Comparison of ENCODE assay signal across 17 cellular contexts in the genomic region with DNA sequence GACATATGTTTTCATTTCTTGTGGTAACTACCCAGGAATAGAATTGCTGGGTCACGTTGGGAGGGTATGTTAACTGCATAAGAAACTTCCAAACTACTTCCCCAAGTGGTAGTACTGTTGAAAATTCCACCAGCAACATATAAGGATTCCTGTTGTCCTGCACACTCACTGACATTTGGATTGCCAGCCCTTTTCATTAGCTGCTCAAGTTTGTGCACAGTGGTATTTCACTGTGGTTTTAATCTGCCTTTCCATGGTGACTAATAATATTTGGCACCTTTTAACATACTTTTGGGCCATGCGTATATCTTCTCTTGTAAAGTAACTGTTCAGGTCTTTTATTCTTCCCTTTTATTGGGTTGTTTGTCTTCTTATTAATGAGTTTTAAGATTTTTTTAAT.
DNase-seq lines count a peak whose midpoint lies in the region; ATAC-seq and TF ChIP-seq lines count a peak whose summit lies in the region.
"Had no signal": no experiment of that assay in that cellular context is flagged by ENCODE, and none has a peak within 500 bp of the region (broad histone marks: within the 10 kb centered on the region; RNA-seq: fewer than 3 reads in every experiment).

No MANE protein-coding gene starts in this region.

- H3K9me3 Mint-ChIP-seq in nephron = no peaks in the 10 kb centered on the region
- H3K9me3 Mint-ChIP-seq: activated B cell treated with CpG ODN at 0.5 μM for 24 hours; naive thymus-derived CD8-positive, alpha-beta T cell had no signal

- H3K9me2 ChIP-seq in PC-3 (replicated peaks; ENCODE audit: low read length) = no peaks in the 10 kb centered on the region

- H3K9ac ChIP-seq in PC-3 (ENCODE audit: low read length) (no peak overlapping the region), fibroblast of lung (ENCODE audit: insufficient read depth, low read length) (no peak overlapping the region)
- H3K9ac ChIP-seq: BLaER1 had no signal

- no peaks in the 10 kb centered on the region for H3F3A ChIP-seq in PC-3 (ENCODE audit: low read length, unreplicated experiment)

- H3K27me3 Mint-ChIP-seq in nephron (ENCODE audit: low read depth) = no peaks in the 10 kb centered on the region

- no peaks in the 10 kb centered on the region for H3K36me3 ChIP-seq in PC-3 (ENCODE audit: low read depth, low read length)
- no peaks in the 10 kb centered on the region for H3K36me3 ChIP-seq in fibroblast of lung (ENCODE audit: control insufficient read depth, insufficient read depth, low read length)
- no peaks in the 10 kb centered on the region for H3K36me3 ChIP-seq in HAP-1 (replicated peaks)
- no peaks in the 10 kb centered on the region for H3K36me3 ChIP-seq in H7 (replicated peaks; ENCODE audit: control insufficient read depth, insufficient read depth, low read length)
- H3K36me3 ChIP-seq: BLaER1, SJCRH30 had no signal

- 0 out of 2 replicates have a peak, but pooled peaks cover 15% of the 10 kb centered on the region for H3K27me3 ChIP-seq in PC-3 (ENCODE audit: low read length)
- H3K27me3 ChIP-seq in fibroblast of lung (ENCODE audit: control insufficient read depth, insufficient read depth, low read length) = no peaks in the 10 kb centered on the region
- no peaks in the 10 kb centered on the region for H3K27me3 ChIP-seq in HAP-1 (ENCODE audit: low read depth)
- no peaks in the 10 kb centered on the region for H3K27me3 ChIP-seq in H7 (ENCODE audit: control insufficient read depth, insufficient read depth, low read length)
- H3K27me3 ChIP-seq: BLaER1 had no signal

- ATAC-seq in PC-3 = peak; percentile 57
- ATAC-seq in GM18870 (IDR thresholded peaks at IDR 0.05; ENCODE audit: unreplicated experiment) = no peak
- ATAC-seq: naive thymus-derived CD8-positive, alpha-beta T cell had no signal

- no peaks in the 10 kb centered on the region for H4K20me1 ChIP-seq in PC-3 (ENCODE audit: low read length)
- H4K20me1 ChIP-seq in fibroblast of lung (ENCODE audit: control insufficient read depth, extremely low read depth, insufficient read depth, low read length) = no peaks in the 10 kb centered on the region
- H4K20me1 ChIP-seq: BLaER1 had no signal

- 0 out of 2 replicates have a peak, but pooled peaks cover 10% of the 10 kb centered on the region for H3K4me1 ChIP-seq in PC-3 (ENCODE audit: insufficient read depth, low read length)
- no peaks in the 10 kb centered on the region for H3K4me1 ChIP-seq in fibroblast of lung (ENCODE audit: control insufficient read depth, extremely low read depth, insufficient read depth, low read length)
- peaks cover 19% of the 10 kb centered on the region for H3K4me1 ChIP-seq in HAP-1
- H3K4me1 ChIP-seq: SJCRH30 had no signal

- BruUV-seq in PC-3 (replicated peaks; lab: Mats Ljungman, UMichigan) = no TSS peak

- H3K27ac ChIP-seq in PC-3 (ENCODE audit: low read length) = no peak overlapping the region
- no peak overlapping the region for H3K27ac ChIP-seq in fibroblast of lung (ENCODE audit: insufficient read depth, low read length)
- H3K27ac ChIP-seq: epithelial cell of prostate, SJCRH30 had no signal

- no peaks in the 10 kb centered on the region for H3K36me3 Mint-ChIP-seq in nephron (ENCODE audit: low read depth)
- H3K36me3 Mint-ChIP-seq: naive thymus-derived CD8-positive, alpha-beta T cell had no signal

- H3K4me3 ChIP-seq in AG09309 (ENCODE audit: control insufficient read depth, low read depth, low read length) (no peak overlapping the region), PC-3 (ENCODE audit: low read length) (no peak overlapping the region), fibroblast of lung (replicated peaks in 1 of 4; ENCODE audit: control extremely low read depth in 1 of 4, insufficient read depth in 1 of 4, low read depth in 3 of 4, low read length in 4 of 4) (no peak overlapping the region), HAP-1 (no peak overlapping the region), H7 (ENCODE audit: insufficient read depth, low read depth, low read length) (no peak overlapping the region)
- H3K4me3 ChIP-seq: BLaER1, SJCRH30 had no signal

- H3K4me2 ChIP-seq in PC-3 (ENCODE audit: low read length) (no peak overlapping the region), fibroblast of lung (ENCODE audit: extremely low read depth, insufficient read depth, low read length) (no peak overlapping the region)

- intact Hi-C loops in PC-3 (cut with micrococcal nuclease) = no loop called here

- no peak overlapping the region for H3K4me3 Mint-ChIP-seq in nephron
- H3K4me3 Mint-ChIP-seq: activated B cell treated with CpG ODN at 0.5 μM for 24 hours; naive thymus-derived CD8-positive, alpha-beta T cell had no signal

- H3K4me1 Mint-ChIP-seq in nephron = peaks cover 32% of the 10 kb centered on the region

- no peak overlapping the region for H2AFZ ChIP-seq in PC-3 (ENCODE audit: low read length)
- no peak overlapping the region for H2AFZ ChIP-seq in fibroblast of lung (ENCODE audit: low read length)

- POLR2A ChIA-PET in PC-3 (lab: Charles Lee; ENCODE audit: unreplicated experiment) = no interaction called here

- TF ChIP-seq CTCF in AG09309 (IDR thresholded peaks at IDR 0.05; ENCODE audit: control insufficient read depth, insufficient read depth, low read depth, low read length, missing control alignments) = no peak
- no peak for TF ChIP-seq CTCF in PC-3 (conservative IDR thresholded peaks at IDR 0.05; ENCODE audit: low read depth, low read length)
- no peak for TF ChIP-seq CTCF in fibroblast of lung (conservative IDR thresholded peaks at IDR 0.05 in 1 of 2, IDR thresholded peaks at IDR 0.05 in 1 of 2; ENCODE audit: low read depth in 1 of 2, low read length in 2 of 2)
- no peak for TF ChIP-seq CTCF in nephron (IDR thresholded peaks at IDR 0.05; ENCODE audit: unreplicated experiment in 3 of 3)

- peak overlapping the region in 2 of 3 experiments; percentile 29 to 43 for H3K27ac Mint-ChIP-seq in nephron
- H3K27ac Mint-ChIP-seq: activated B cell treated with CpG ODN at 0.5 μM for 24 hours had no signal

- DNase-seq in AG09309 (ENCODE audit: low read depth) (peak; percentile 23), PC-3 (peak; percentile 27), fibroblast of lung (ENCODE audit: low read depth in 2 of 2) (peak; percentile 24 to 93), HAP-1 (ENCODE audit: low spot score in 2 of 2) (no peak), hypothalamus (lab: John Stamatoyannopoulos, UW) (no peak), H7 (no peak)
- DNase-seq: activated B cell treated with CpG ODN at 0.5 μM for 24 hours; activated T-cell treated with anti-CD3 and anti-CD28 coated beads, Interleukin-2, amount 50 U/mL, for 1 hour; amygdala; naive thymus-derived CD8-positive, alpha-beta T cell; NCI-H1105; NCI-H69; SJCRH30 had no signal

- CTCF ChIA-PET in PC-3 (lab: Charles Lee) = no interaction called here

- in situ Hi-C loops in HAP-1 (cut with MboI; ENCODE audit: low sequenced_read_pairs) = no loop called here

- H3K79me2 ChIP-seq in PC-3 (ENCODE audit: low read length) = no peaks in the 10 kb centered on the region
- H3K79me2 ChIP-seq in fibroblast of lung (ENCODE audit: control insufficient read depth, insufficient read depth, low read length) = no peaks in the 10 kb centered on the region

- H3K9me3 ChIP-seq in PC-3 (ENCODE audit: low read length) (no peaks in the 10 kb centered on the region), fibroblast of lung (ENCODE audit: control insufficient read depth, insufficient read depth, low read depth, low read length) (no peaks in the 10 kb centered on the region), HAP-1 (no peaks in the 10 kb centered on the region)
- H3K9me3 ChIP-seq: BLaER1, SJCRH30 had no signal

Comparison
In these comparisons a context has a peak if more than half of its experiments do, and no peak if none do; other contexts are left out.
1. DNase-seq: peak in AG09309 (single experiment), PC-3 (single experiment) and fibroblast of lung (2 of 2); none in HAP-1 (0 of 2), hypothalamus (0 of 51) and H7 (single experiment).